In the genomic region with DNA sequence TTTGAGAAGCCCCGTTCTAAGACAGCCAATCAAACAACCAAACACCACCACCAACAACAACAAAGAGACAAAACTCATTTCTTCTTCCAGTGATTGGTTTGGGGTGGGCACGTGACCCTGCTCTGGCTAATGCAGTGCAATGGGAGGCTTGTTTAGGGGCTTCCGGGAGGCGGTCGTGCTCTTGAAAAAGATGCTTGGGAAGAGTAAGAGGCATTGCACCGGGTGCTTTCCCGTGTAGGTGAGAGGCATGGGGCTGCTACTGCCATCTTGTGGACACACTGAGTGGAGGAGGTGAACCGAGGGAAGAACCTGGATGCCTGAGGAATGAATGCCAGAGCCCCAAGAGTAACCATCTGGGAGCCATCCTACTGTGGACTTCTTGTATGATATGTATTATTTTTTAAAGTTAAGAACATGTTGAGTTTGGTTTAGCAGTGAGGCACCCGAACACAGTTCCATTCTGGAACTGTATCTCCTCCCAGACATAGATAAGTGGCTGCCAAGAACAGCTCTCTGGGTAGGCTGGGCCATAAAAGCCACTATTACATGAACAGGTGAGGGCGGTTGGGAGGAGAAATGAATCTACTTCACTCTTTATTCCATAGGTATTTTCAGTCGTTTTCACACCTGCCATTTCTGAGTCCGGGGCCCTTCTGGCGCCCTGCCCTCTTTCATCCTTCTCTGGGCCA, we compare ENCODE assay signal across 8 cellular contexts. TPM values are rescaled to one million over a fixed set of nuclear protein-coding genes. Genes with fewer than 3 reads are reported as not detected.
DNase-seq lines count a peak whose midpoint lies in the region; ATAC-seq and TF ChIP-seq lines count a peak whose summit lies in the region.

No MANE protein-coding gene starts in this region.

- ATAC-seq in HG02623 (IDR thresholded peaks at IDR 0.05; ENCODE audit: unreplicated experiment) (peak; percentile 54), WTC11 (peak; percentile 100), esophagus mucosa (peak; percentile 86)

- POLR2A ChIA-PET in AG04450 (lab: Yijun Ruan, JAX) (no interaction called here), GM10248 (lab: Yijun Ruan, JAX) (interaction anchor here (0.6 kb wide), 1 partner anchor 200 kb away, joined by 8 read pairs; no protein-coding TSS in a partner anchor), WTC11 (lab: Charles Lee) (no interaction called here)

- H3K4me1 Mint-ChIP-seq in WTC11 (no peaks in the 10 kb centered on the region), nephron progenitor cell (no peaks in the 10 kb centered on the region)

- H3K36me3 Mint-ChIP-seq in WTC11, result no peaks in the 10 kb centered on the region
- H3K36me3 Mint-ChIP-seq in nephron progenitor cell (ENCODE audit: low read depth), result no peaks in the 10 kb centered on the region

- H3K27ac Mint-ChIP-seq in WTC11 (no peak overlapping the region), nephron progenitor cell (no peak overlapping the region)

- CTCF ChIA-PET in AG04450 (lab: Charles Lee) (interaction anchor here (0.6 to 1.0 kb wide), 3 partner anchors 210 to 260 kb away, joined by 3 to 4 read pairs (median 4); no protein-coding TSS in a partner anchor), GM10248 (lab: Yijun Ruan, JAX) (interaction anchor here (0.7 to 4.0 kb wide), 22 partner anchors 9 to 251 kb away, joined by 3 to 25 read pairs (median 4); partner anchors contain the start of genes APLF, ARHGAP25 and FBXO48), WTC11 (lab: Charles Lee) (interaction anchor here (0.6 to 2.6 kb wide), 7 partner anchors 36 to 252 kb away, joined by 3 to 10 read pairs (median 4); partner anchors contain the start of genes APLF and FBXO48)

- DNase-seq in AG04450 (ENCODE audit: low read depth, low spot score) (no peak), GM10248 (ENCODE audit: extremely low spot score) (peak; percentile 49), NCI-H1092 (lab: John Stamatoyannopoulos, UW) (peak; percentile 17), WTC11 (ENCODE audit: low spot score) (peak; percentile 83), nephron progenitor cell (peak; percentile 64), T-helper 9 cell (no peak)

- H3K9me3 Mint-ChIP-seq in WTC11 (no peaks in the 10 kb centered on the region), nephron progenitor cell (no peaks in the 10 kb centered on the region)

- TF ChIP-seq CTCF in AG04450 (IDR thresholded peaks at IDR 0.05; ENCODE audit: low read depth, low read length) (peak; percentile 63), GM10248 (IDR thresholded peaks at IDR 0.05; ENCODE audit: control extremely low read depth, extremely low read depth, low read depth, missing control alignments) (peak; percentile 66), WTC11 (IDR thresholded peaks at IDR 0.05) (peak; percentile 45), nephron progenitor cell (IDR thresholded peaks at IDR 0.05) (peak; percentile 71)

- H3K27me3 Mint-ChIP-seq in WTC11 (ENCODE audit: low read depth), result no peaks in the 10 kb centered on the region
- H3K27me3 Mint-ChIP-seq in nephron progenitor cell (ENCODE audit: low read depth, poor library complexity), result peaks cover 9% of the 10 kb centered on the region

- H3K4me3 ChIP-seq in AG04450 (ENCODE audit: low read depth, low read length), result no peak overlapping the region

- no peaks in the 10 kb centered on the region for H3K9me3 ChIP-seq in AG04450 (ENCODE audit: control insufficient read depth, insufficient read depth, low read length)

- no peaks in the 10 kb centered on the region for H3K27me3 ChIP-seq in AG04450 (ENCODE audit: control insufficient read depth, insufficient read depth, low read length)

- H3K27ac ChIP-seq in AG04450 (ENCODE audit: low read depth, low read length), result no peak overlapping the region

- H3K4me3 Mint-ChIP-seq in WTC11 (no peak overlapping the region), nephron progenitor cell (no peak overlapping the region)

TF ChIP-seq in WTC11, 78 proteins besides CTCF, POLR2A, EP300 and RAD21 (continues in another document):
- TF ChIP-seq ZNF121 (CRISPR knock-in tag; IDR thresholded peaks at IDR 0.05) (no peak), TEAD1 (CRISPR knock-in tag; IDR thresholded peaks at IDR 0.05) (no peak), AFF4 (CRISPR knock-in tag; IDR thresholded peaks at IDR 0.05; ENCODE audit: borderline replicate concordance) (no peak), NR1H2 (CRISPR knock-in tag; IDR thresholded peaks at IDR 0.05) (no peak), TCF7 (CRISPR knock-in tag; IDR thresholded peaks at IDR 0.05; ENCODE audit: low read depth) (no peak), MXD4 (CRISPR knock-in tag; IDR thresholded peaks at IDR 0.05; ENCODE audit: borderline replicate concordance) (no peak), ZNF232 (CRISPR knock-in tag; IDR thresholded peaks at IDR 0.05) (no peak)
- TF ChIP-seq, protein P1, sequence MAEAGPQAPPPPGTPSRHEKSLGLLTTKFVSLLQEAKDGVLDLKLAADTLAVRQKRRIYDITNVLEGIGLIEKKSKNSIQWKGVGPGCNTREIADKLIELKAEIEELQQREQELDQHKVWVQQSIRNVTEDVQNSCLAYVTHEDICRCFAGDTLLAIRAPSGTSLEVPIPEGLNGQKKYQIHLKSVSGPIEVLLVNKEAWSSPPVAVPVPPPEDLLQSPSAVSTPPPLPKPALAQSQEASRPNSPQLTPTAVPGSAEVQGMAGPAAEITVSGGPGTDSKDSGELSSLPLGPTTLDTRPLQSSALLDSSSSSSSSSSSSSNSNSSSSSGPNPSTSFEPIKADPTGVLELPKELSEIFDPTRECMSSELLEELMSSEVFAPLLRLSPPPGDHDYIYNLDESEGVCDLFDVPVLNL (CRISPR knock-in tag; IDR thresholded peaks at IDR 0.05; ENCODE audit: borderline replicate concordance, low read depth), result no peak
- TF ChIP-seq, protein P2, sequence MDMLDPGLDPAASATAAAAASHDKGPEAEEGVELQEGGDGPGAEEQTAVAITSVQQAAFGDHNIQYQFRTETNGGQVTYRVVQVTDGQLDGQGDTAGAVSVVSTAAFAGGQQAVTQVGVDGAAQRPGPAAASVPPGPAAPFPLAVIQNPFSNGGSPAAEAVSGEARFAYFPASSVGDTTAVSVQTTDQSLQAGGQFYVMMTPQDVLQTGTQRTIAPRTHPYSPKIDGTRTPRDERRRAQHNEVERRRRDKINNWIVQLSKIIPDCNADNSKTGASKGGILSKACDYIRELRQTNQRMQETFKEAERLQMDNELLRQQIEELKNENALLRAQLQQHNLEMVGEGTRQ (CRISPR knock-in tag; IDR thresholded peaks at IDR 0.05), result peak; percentile 92
- TF ChIP-seq, protein P3, sequence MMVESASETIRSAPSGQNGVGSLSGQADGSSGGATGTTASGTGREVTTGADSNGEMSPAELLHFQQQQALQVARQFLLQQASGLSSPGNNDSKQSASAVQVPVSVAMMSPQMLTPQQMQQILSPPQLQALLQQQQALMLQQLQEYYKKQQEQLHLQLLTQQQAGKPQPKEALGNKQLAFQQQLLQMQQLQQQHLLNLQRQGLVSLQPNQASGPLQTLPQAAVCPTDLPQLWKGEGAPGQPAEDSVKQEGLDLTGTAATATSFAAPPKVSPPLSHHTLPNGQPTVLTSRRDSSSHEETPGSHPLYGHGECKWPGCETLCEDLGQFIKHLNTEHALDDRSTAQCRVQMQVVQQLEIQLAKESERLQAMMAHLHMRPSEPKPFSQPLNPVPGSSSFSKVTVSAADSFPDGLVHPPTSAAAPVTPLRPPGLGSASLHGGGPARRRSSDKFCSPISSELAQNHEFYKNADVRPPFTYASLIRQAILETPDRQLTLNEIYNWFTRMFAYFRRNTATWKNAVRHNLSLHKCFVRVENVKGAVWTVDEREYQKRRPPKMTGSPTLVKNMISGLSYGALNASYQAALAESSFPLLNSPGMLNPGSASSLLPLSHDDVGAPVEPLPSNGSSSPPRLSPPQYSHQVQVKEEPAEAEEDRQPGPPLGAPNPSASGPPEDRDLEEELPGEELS (CRISPR knock-in tag; IDR thresholded peaks at IDR 0.05), result no peak

RNA-seq across cellular contexts. Expression of gene ARHGAP25, which starts 19.1 kb away (rescaled TPM):
- polyA plus RNA-seq in AG04450 (2011; rRNA removed), result 0.38 and 0.55 TPM in 2 replicates
- 0.43 and 0.69 TPM in 2 replicates for polyA minus RNA-seq in AG04450 (2011; rRNA and poly(A)+ RNA removed)
- total RNA-seq in WTC11 (2021), result 2.6 to 3.4 TPM (median 2.9 TPM) in 3 replicates
- 3.1 TPM for total RNA-seq in esophagus mucosa

Comparison
In these comparisons a context has a peak if more than half of its experiments do, and no peak if none do; other contexts are left out.
1. DNase-seq: peak in GM10248 (single experiment), NCI-H1092 (single experiment), WTC11 (single experiment) and nephron progenitor cell (single experiment); none in AG04450 (single experiment) and T-helper 9 cell (single experiment).
2. Peak in every context shown above with its lines, with median percentiles within 50 percentile points of each other: CTCF ChIP-seq and ATAC-seq.